ENCODE assay signal across 1 cellular context in the genomic region with DNA sequence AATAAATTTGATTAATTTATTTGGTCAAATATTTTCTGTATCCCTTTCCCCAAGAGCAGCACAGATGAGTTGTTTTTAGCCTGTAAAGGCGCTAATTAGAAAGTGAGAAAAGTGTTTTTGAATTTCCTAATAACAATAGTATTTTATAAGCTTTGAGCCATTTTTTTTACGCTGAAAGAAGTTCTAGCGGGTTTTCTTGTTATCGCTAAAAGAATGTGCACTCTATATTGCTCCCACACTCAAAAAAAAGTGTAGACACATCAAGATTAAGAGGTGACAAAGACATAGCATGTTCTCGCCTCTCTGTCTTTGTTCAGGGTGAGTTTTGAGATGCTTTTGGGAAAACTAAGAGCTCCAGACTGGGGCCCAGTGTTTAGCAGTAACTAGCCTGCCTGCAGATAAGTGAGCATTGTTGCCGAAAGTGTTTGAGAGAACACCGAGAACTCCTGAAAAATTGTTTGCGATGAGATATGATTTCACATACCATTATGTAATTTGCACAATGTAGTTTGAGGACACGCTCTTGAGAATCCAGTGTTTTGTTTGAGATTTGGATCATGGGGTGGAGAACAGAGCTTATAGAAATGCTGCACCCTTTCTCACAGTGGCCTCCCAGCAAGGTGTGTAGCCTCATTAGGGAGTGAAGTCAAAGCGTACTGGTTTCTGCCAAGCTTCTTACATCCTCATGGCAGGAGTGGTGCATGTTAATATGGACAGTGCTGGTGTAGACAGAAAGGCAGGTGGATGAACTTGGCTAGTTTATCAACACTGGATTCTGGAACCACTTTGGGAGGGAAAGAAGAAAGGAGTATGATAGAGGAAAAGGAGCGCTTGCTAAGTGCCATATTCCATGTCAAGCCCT.
TF ChIP-seq lines count a peak whose summit lies in the region.

No MANE protein-coding gene starts in this region.

TF ChIP-seq in H1, 55 proteins besides CTCF, POLR2A, EP300 and RAD21:
- no peak for TF ChIP-seq CREB1 (IDR thresholded peaks at IDR 0.05)
- TF ChIP-seq, protein P1, sequence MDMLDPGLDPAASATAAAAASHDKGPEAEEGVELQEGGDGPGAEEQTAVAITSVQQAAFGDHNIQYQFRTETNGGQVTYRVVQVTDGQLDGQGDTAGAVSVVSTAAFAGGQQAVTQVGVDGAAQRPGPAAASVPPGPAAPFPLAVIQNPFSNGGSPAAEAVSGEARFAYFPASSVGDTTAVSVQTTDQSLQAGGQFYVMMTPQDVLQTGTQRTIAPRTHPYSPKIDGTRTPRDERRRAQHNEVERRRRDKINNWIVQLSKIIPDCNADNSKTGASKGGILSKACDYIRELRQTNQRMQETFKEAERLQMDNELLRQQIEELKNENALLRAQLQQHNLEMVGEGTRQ (IDR thresholded peaks at IDR 0.05; ENCODE audit: low read length): no peak
- TF ChIP-seq MAFK (IDR thresholded peaks at IDR 0.05; ENCODE audit: low read depth, low read length): no peak
- no peak for TF ChIP-seq SIX5 (IDR thresholded peaks at IDR 0.05; ENCODE audit: low read depth, low read length)
- no peak for TF ChIP-seq JUN (IDR thresholded peaks at IDR 0.05; ENCODE audit: low read depth, low read length)
- TF ChIP-seq, protein P2, sequence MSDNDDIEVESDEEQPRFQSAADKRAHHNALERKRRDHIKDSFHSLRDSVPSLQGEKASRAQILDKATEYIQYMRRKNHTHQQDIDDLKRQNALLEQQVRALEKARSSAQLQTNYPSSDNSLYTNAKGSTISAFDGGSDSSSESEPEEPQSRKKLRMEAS (IDR thresholded peaks at IDR 0.05): no peak
- no peak for TF ChIP-seq SRF (IDR thresholded peaks at IDR 0.05; ENCODE audit: low read depth, low read length)
- TF ChIP-seq RFX5 (IDR thresholded peaks at IDR 0.05; ENCODE audit: borderline replicate concordance, low read depth, low read length): no peak
- TF ChIP-seq RNF2 (IDR thresholded peaks at IDR 0.05; ENCODE audit: borderline replicate concordance, low read depth, low read length, missing control alignments, poor library complexity, severe bottlenecking): no peak
- no peak for TF ChIP-seq KDM4A (IDR thresholded peaks at IDR 0.05; ENCODE audit: low read depth, low read length, severe bottlenecking)
- no peak for TF ChIP-seq CEBPB (IDR thresholded peaks at IDR 0.05; ENCODE audit: low read depth, low read length)
- TF ChIP-seq HDAC2 (IDR thresholded peaks at IDR 0.05; ENCODE audit: borderline replicate concordance in 1 of 2, low read depth in 2 of 2, low read length in 2 of 2): no peak
- TF ChIP-seq RXRA (IDR thresholded peaks at IDR 0.05; ENCODE audit: insufficient read depth, low read depth, low read length): no peak
- no peak for TF ChIP-seq TAF7 (optimal IDR thresholded peaks at IDR 0.05; ENCODE audit: borderline replicate concordance, low read depth, low read length)
- TF ChIP-seq SAP30 (IDR thresholded peaks at IDR 0.05; ENCODE audit: insufficient read depth, insufficient replicate concordance, low read length): no peak
- TF ChIP-seq, protein P3, sequence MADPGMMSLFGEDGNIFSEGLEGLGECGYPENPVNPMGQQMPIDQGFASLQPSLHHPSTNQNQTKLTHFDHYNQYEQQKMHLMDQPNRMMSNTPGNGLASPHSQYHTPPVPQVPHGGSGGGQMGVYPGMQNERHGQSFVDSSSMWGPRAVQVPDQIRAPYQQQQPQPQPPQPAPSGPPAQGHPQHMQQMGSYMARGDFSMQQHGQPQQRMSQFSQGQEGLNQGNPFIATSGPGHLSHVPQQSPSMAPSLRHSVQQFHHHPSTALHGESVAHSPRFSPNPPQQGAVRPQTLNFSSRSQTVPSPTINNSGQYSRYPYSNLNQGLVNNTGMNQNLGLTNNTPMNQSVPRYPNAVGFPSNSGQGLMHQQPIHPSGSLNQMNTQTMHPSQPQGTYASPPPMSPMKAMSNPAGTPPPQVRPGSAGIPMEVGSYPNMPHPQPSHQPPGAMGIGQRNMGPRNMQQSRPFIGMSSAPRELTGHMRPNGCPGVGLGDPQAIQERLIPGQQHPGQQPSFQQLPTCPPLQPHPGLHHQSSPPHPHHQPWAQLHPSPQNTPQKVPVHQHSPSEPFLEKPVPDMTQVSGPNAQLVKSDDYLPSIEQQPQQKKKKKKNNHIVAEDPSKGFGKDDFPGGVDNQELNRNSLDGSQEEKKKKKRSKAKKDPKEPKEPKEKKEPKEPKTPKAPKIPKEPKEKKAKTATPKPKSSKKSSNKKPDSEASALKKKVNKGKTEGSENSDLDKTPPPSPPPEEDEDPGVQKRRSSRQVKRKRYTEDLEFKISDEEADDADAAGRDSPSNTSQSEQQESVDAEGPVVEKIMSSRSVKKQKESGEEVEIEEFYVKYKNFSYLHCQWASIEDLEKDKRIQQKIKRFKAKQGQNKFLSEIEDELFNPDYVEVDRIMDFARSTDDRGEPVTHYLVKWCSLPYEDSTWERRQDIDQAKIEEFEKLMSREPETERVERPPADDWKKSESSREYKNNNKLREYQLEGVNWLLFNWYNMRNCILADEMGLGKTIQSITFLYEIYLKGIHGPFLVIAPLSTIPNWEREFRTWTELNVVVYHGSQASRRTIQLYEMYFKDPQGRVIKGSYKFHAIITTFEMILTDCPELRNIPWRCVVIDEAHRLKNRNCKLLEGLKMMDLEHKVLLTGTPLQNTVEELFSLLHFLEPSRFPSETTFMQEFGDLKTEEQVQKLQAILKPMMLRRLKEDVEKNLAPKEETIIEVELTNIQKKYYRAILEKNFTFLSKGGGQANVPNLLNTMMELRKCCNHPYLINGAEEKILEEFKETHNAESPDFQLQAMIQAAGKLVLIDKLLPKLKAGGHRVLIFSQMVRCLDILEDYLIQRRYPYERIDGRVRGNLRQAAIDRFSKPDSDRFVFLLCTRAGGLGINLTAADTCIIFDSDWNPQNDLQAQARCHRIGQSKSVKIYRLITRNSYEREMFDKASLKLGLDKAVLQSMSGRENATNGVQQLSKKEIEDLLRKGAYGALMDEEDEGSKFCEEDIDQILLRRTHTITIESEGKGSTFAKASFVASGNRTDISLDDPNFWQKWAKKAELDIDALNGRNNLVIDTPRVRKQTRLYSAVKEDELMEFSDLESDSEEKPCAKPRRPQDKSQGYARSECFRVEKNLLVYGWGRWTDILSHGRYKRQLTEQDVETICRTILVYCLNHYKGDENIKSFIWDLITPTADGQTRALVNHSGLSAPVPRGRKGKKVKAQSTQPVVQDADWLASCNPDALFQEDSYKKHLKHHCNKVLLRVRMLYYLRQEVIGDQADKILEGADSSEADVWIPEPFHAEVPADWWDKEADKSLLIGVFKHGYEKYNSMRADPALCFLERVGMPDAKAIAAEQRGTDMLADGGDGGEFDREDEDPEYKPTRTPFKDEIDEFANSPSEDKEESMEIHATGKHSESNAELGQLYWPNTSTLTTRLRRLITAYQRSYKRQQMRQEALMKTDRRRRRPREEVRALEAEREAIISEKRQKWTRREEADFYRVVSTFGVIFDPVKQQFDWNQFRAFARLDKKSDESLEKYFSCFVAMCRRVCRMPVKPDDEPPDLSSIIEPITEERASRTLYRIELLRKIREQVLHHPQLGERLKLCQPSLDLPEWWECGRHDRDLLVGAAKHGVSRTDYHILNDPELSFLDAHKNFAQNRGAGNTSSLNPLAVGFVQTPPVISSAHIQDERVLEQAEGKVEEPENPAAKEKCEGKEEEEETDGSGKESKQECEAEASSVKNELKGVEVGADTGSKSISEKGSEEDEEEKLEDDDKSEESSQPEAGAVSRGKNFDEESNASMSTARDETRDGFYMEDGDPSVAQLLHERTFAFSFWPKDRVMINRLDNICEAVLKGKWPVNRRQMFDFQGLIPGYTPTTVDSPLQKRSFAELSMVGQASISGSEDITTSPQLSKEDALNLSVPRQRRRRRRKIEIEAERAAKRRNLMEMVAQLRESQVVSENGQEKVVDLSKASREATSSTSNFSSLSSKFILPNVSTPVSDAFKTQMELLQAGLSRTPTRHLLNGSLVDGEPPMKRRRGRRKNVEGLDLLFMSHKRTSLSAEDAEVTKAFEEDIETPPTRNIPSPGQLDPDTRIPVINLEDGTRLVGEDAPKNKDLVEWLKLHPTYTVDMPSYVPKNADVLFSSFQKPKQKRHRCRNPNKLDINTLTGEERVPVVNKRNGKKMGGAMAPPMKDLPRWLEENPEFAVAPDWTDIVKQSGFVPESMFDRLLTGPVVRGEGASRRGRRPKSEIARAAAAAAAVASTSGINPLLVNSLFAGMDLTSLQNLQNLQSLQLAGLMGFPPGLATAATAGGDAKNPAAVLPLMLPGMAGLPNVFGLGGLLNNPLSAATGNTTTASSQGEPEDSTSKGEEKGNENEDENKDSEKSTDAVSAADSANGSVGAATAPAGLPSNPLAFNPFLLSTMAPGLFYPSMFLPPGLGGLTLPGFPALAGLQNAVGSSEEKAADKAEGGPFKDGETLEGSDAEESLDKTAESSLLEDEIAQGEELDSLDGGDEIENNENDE (IDR thresholded peaks at IDR 0.05; ENCODE audit: insufficient replicate concordance, low read length): no peak
- no peak for TF ChIP-seq RBBP5 (IDR thresholded peaks at IDR 0.05; ENCODE audit: borderline replicate concordance, low read depth, low read length)
TF ChIP-seq in H1: peak in this region for 0.
